Comparison of ENCODE assay signal across 1 cellular context in the genomic region with DNA sequence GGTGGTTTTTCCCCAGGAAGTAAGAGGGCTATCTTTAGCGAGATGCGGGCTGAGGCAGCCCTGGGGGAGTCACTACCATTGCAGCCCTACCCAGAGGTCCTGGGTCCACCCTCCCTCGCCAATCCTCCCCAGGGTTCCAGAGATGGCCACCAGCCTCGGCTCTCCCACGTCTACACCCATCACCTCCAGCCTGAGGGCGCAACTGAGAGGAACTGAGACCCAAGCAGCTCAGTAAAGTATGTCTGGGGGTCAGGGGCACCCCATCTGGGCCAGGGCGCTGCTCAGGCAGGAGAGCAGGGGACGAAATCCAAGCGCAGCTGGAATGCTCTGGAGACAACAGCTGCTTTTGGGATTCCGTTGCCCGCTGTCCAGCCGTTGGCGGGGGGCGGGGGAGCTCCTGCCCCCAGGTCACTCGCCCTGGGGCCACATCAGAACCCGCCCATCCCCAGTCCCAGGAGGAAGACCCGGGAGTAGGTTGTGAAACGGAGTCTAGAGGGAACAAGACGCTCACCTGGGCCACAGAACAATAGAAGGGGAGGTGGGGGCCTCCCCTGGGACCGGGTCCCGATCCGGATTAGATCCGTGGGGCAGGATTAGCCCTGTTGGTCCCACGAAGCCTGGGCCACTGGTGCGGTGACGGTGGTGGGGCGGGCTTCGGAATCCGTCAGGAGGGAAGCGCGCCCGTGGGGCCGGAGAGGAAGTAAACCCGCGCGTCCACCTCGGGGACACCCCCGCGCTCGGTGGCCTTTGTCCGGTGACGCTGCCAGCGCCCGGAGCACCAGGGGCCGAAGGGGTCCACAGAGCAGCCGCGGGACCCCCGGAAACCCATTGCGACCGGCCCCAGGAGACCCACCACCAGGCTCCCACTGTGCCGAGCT.
TF ChIP-seq lines count a peak whose summit lies in the region.

No MANE protein-coding gene starts in this region.

TF ChIP-seq in A549, 52 proteins besides CTCF, POLR2A, EP300 and RAD21 (continued from another document):
- TF ChIP-seq HMGXB4 (CRISPR knock-in tag; IDR thresholded peaks at IDR 0.05; ENCODE audit: borderline replicate concordance) (no peak), RNF2 (IDR thresholded peaks at IDR 0.05; ENCODE audit: borderline replicate concordance, low read depth) (no peak), ZSCAN20 (CRISPR knock-in tag; IDR thresholded peaks at IDR 0.05) (no peak), POLR2AphosphoS2 (conservative IDR thresholded peaks at IDR 0.05; ENCODE audit: low read length) (no peak), CEBPB (IDR thresholded peaks at IDR 0.05) (no peak), SMC3 (IDR thresholded peaks at IDR 0.05) (no peak), RFX5 (IDR thresholded peaks at IDR 0.05) (no peak), ZFP36 (IDR thresholded peaks at IDR 0.05; ENCODE audit: borderline replicate concordance, partially characterized antibody) (no peak), NFE2L2 (conservative IDR thresholded peaks at IDR 0.05; ENCODE audit: low read length) (no peak)
- TF ChIP-seq, protein P1, sequence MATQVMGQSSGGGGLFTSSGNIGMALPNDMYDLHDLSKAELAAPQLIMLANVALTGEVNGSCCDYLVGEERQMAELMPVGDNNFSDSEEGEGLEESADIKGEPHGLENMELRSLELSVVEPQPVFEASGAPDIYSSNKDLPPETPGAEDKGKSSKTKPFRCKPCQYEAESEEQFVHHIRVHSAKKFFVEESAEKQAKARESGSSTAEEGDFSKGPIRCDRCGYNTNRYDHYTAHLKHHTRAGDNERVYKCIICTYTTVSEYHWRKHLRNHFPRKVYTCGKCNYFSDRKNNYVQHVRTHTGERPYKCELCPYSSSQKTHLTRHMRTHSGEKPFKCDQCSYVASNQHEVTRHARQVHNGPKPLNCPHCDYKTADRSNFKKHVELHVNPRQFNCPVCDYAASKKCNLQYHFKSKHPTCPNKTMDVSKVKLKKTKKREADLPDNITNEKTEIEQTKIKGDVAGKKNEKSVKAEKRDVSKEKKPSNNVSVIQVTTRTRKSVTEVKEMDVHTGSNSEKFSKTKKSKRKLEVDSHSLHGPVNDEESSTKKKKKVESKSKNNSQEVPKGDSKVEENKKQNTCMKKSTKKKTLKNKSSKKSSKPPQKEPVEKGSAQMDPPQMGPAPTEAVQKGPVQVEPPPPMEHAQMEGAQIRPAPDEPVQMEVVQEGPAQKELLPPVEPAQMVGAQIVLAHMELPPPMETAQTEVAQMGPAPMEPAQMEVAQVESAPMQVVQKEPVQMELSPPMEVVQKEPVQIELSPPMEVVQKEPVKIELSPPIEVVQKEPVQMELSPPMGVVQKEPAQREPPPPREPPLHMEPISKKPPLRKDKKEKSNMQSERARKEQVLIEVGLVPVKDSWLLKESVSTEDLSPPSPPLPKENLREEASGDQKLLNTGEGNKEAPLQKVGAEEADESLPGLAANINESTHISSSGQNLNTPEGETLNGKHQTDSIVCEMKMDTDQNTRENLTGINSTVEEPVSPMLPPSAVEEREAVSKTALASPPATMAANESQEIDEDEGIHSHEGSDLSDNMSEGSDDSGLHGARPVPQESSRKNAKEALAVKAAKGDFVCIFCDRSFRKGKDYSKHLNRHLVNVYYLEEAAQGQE (IDR thresholded peaks at IDR 0.05) = no peak
